In genomic region chr2:143704432-143705106, GRCh38 we compare ENCODE assay signal across 15 cellular contexts.
DNase-seq lines count a peak whose midpoint lies in the region; ATAC-seq and TF ChIP-seq lines count a peak whose summit lies in the region.
"Had no signal": no experiment of that assay in that cellular context is flagged by ENCODE, and none has a peak within 500 bp of the region (broad histone marks: within the 10 kb centered on the region; RNA-seq: fewer than 3 reads in every experiment).

No MANE protein-coding gene starts in this region.

- H3K4me3 ChIP-seq in HEK293 (ENCODE audit: low read depth, low read length), result no peak overlapping the region
- no peak overlapping the region for H3K4me3 ChIP-seq in neutrophil (ENCODE audit: low read depth in 1 of 2, low read length in 1 of 2)
- no peak overlapping the region for H3K4me3 ChIP-seq in adrenal gland
- H3K4me3 ChIP-seq in ovary, result no peak overlapping the region
- H3K4me3 ChIP-seq: suprapubic skin had no signal

- CTCF ChIA-PET in HEK293 (lab: Yijun Ruan, JAX), result no interaction called here

- TF ChIP-seq POLR2A in adrenal gland (IDR thresholded peaks at IDR 0.05) (no peak), ovary (IDR thresholded peaks at IDR 0.05) (no peak)

- TF ChIP-seq EP300 in ovary (IDR thresholded peaks at IDR 0.05), result no peak

- H3K27ac ChIP-seq in HEK293 (ENCODE audit: extremely low read depth, low read depth, low read length) (no peak overlapping the region), neutrophil (peak overlapping the region; percentile 18), adrenal gland (no peak overlapping the region), ovary (no peak overlapping the region)
- H3K27ac ChIP-seq: 22Rv1, suprapubic skin, WERI-Rb-1 had no signal

- ATAC-seq in activated CD4-positive, CD25-positive, alpha-beta regulatory T cell treated with anti-CD3 and anti-CD28 coated beads, Interleukin-2, amount 50 U/mL, for 24 hours, result peak; percentile 92 to 94
- ATAC-seq in HG03460 (IDR thresholded peaks at IDR 0.05; ENCODE audit: unreplicated experiment), result peak; percentile 51
- ATAC-seq: Panc1 had no signal

- H3K27me3 ChIP-seq in neutrophil, result no peaks in the 10 kb centered on the region
- H3K27me3 ChIP-seq in adrenal gland, result no peaks in the 10 kb centered on the region
- no peaks in the 10 kb centered on the region for H3K27me3 ChIP-seq in ovary
- H3K27me3 ChIP-seq: suprapubic skin had no signal

- intact Hi-C loops in adrenal gland (cut with DNase I) (no loop called here), ovary (cut with DNase I) (no loop called here)

- DNase-seq in activated CD4-positive, CD25-positive, alpha-beta regulatory T cell (lab: John Stamatoyannopoulos, UW), result no peak
- DNase-seq in adrenal gland (no peak), ovary (no peak), hepatic stellate cell (ENCODE audit: low spot score) (no peak)
- DNase-seq: amygdala, DMS153, NCI-H1436 treated with DMSO at 0.1 percent for 48 hours, WERI-Rb-1 had no signal

- H3K4me1 ChIP-seq in HEK293 (ENCODE audit: control insufficient read depth, insufficient read depth, low read length), result peaks cover 8% of the 10 kb centered on the region
- peaks cover 8 to 34% of the 10 kb centered on the region in 2 experiments for H3K4me1 ChIP-seq in neutrophil (ENCODE audit: control insufficient read depth in 1 of 2, insufficient read depth in 1 of 2, low read depth in 1 of 2, low read length in 1 of 2)
- H3K4me1 ChIP-seq in adrenal gland (replicated peaks in 1 of 2), result no peaks in the 10 kb centered on the region
- H3K4me1 ChIP-seq in ovary (ENCODE audit: insufficient read depth), result no peaks in the 10 kb centered on the region

- POLR2A ChIA-PET in HEK293 (lab: Yijun Ruan, JAX), result no interaction called here

- no peaks in the 10 kb centered on the region for H3K9me3 ChIP-seq in HEK293 (ENCODE audit: control insufficient read depth, insufficient read depth, low read depth, low read length)
- no peaks in the 10 kb centered on the region for H3K9me3 ChIP-seq in neutrophil
- H3K9me3 ChIP-seq in adrenal gland (replicated peaks in 1 of 3), result no peaks in the 10 kb centered on the region
- no peaks in the 10 kb centered on the region for H3K9me3 ChIP-seq in ovary
- H3K9me3 ChIP-seq: suprapubic skin had no signal

- WGBS in adrenal gland, 4 donors, result 90 to 97% (median 94%) methylated on average over 3 of the region's 3 CpGs
- 95 to 98% (median 96%) methylated on average over 3 of the region's 3 CpGs for WGBS in ovary, 3 donors

- TF ChIP-seq CTCF in HEK293 (tag by site-specific recombination; IDR thresholded peaks at IDR 0.05), result no peak
- TF ChIP-seq CTCF in neutrophil (IDR thresholded peaks at IDR 0.05), result no peak
- TF ChIP-seq CTCF in adrenal gland (IDR thresholded peaks at IDR 0.05), result no peak
- TF ChIP-seq CTCF in ovary (IDR thresholded peaks at IDR 0.05), result no peak

- H3K36me3 ChIP-seq in HEK293 (ENCODE audit: control insufficient read depth in 2 of 2, insufficient read depth in 1 of 2, low read length in 2 of 2) (no peaks in the 10 kb centered on the region), neutrophil (peaks cover 33% of the 10 kb centered on the region), adrenal gland (replicated peaks in 1 of 2) (no peaks in the 10 kb centered on the region), ovary (no peaks in the 10 kb centered on the region)
- H3K36me3 ChIP-seq: suprapubic skin, WERI-Rb-1 had no signal

TF ChIP-seq in HEK293, 187 proteins besides CTCF, POLR2A, EP300 and RAD21:
- no peak for TF ChIP-seq HIC1 (tag by site-specific recombination; IDR thresholded peaks at IDR 0.05)
- TF ChIP-seq ZNF843 (tag by site-specific recombination; IDR thresholded peaks at IDR 0.05), result 0 out of 2 replicates have a peak, but pooled peaks have one; percentile 38
- peak; percentile 35; the same call in 1 of the 2 replicates for TF ChIP-seq FEZF1 (tag by site-specific recombination; IDR thresholded peaks at IDR 0.05)
- TF ChIP-seq OSR2 (tag by site-specific recombination; IDR thresholded peaks at IDR 0.05), result peak; percentile 55; the same call in 1 of the 2 replicates
- no peak for TF ChIP-seq MZF1 (tag by site-specific recombination; IDR thresholded peaks at IDR 0.05; ENCODE audit: borderline replicate concordance)
TF ChIP-seq in HEK293: peak in this region for 3.
